Comparison of ENCODE assay signal across 23 cellular contexts in genomic region chr17:77824102-77824779, GRCh38.
DNase-seq lines count a peak whose midpoint lies in the region; ATAC-seq and TF ChIP-seq lines count a peak whose summit lies in the region.
"Had no signal": no experiment of that assay in that cellular context is flagged by ENCODE, and none has a peak within 500 bp of the region (broad histone marks: within the 10 kb centered on the region; RNA-seq: fewer than 3 reads in every experiment).

No MANE protein-coding gene starts in this region.

- peak overlapping the region; percentile 3 to 58 for H3K27ac Mint-ChIP-seq in activated naive CD4-positive, alpha-beta T cell treated with anti-CD3 and anti-CD28 coated beads, Interleukin-2, amount 50 U/mL, for 72 hours
- no peak overlapping the region for H3K27ac Mint-ChIP-seq in activated naive CD4-positive, alpha-beta T cell treated with anti-CD3 and anti-CD28 coated beads for 36 hours
- peak overlapping the region; percentile 37 for H3K27ac Mint-ChIP-seq in T-helper 17 cell
- H3K27ac Mint-ChIP-seq in nephron progenitor cell = peak overlapping the region; percentile 34
- H3K27ac Mint-ChIP-seq in activated CD4-positive, alpha-beta T cell treated with anti-CD3 and anti-CD28 coated beads, Interleukin-2, amount 10 ng/mL, durations not matched to agents 7 days and 5 days = no peak overlapping the region
- H3K27ac Mint-ChIP-seq: CD4-positive, alpha-beta T cell had no signal

- peaks cover 4% of the 10 kb centered on the region in 2 donors for H3K9me3 Mint-ChIP-seq in activated naive CD4-positive, alpha-beta T cell treated with anti-CD3 and anti-CD28 coated beads, Interleukin-2, amount 50 U/mL, for 72 hours
- H3K9me3 Mint-ChIP-seq in activated naive CD4-positive, alpha-beta T cell treated with anti-CD3 and anti-CD28 coated beads for 36 hours = no peaks in the 10 kb centered on the region
- no peaks in the 10 kb centered on the region for H3K9me3 Mint-ChIP-seq in nephron progenitor cell
- H3K9me3 Mint-ChIP-seq in activated CD4-positive, alpha-beta T cell treated with anti-CD3 and anti-CD28 coated beads, Interleukin-2, amount 10 ng/mL, durations not matched to agents 7 days and 5 days = no peaks in the 10 kb centered on the region
- H3K9me3 Mint-ChIP-seq: CD4-positive, alpha-beta T cell had no signal

- H3K27ac ChIP-seq in thoracic aorta = peak overlapping the region; percentile 29 to 39
- H3K27ac ChIP-seq: 22Rv1, BLaER1, HL-60, Peyer's patch had no signal

- H3K27me3 Mint-ChIP-seq in activated naive CD4-positive, alpha-beta T cell treated with anti-CD3 and anti-CD28 coated beads for 36 hours (ENCODE audit: low read depth) = no peaks in the 10 kb centered on the region
- H3K27me3 Mint-ChIP-seq in T-helper 17 cell (no peaks in the 10 kb centered on the region), nephron progenitor cell (ENCODE audit: low read depth, poor library complexity) (peaks cover 8% of the 10 kb centered on the region)
- peaks cover 7% of the 10 kb centered on the region for H3K27me3 Mint-ChIP-seq in activated CD4-positive, alpha-beta T cell treated with anti-CD3 and anti-CD28 coated beads, Interleukin-2, amount 10 ng/mL, durations not matched to agents 7 days and 5 days
- H3K27me3 Mint-ChIP-seq: CD4-positive, alpha-beta T cell had no signal

- CTCF ChIA-PET in activated naive CD4-positive, alpha-beta T cell treated with anti-CD3 and anti-CD28 coated beads for 36 hours (lab: Charles Lee) = no interaction called here
- CTCF ChIA-PET in activated CD4-positive, alpha-beta T cell treated with anti-CD3 and anti-CD28 coated beads, Interleukin-2, amount 10 ng/mL, durations not matched to agents 7 days and 5 days (lab: Charles Lee) = interaction anchor here (1.1 kb wide), 1 partner anchor 394 kb away, joined by 3 read pairs; no protein-coding TSS in a partner anchor

- H3K4me1 ChIP-seq in thoracic aorta (ENCODE audit: control insufficient read depth in 1 of 2, low read depth in 2 of 2) = peaks cover 8 to 26% of the 10 kb centered on the region in 2 donors
- H3K4me1 ChIP-seq: Peyer's patch had no signal

- intact Hi-C loops in activated naive CD4-positive, alpha-beta T cell treated with anti-CD3 and anti-CD28 coated beads for 36 hours (cut with micrococcal nuclease) = no loop called here

- no peaks in the 10 kb centered on the region for H3K36me3 Mint-ChIP-seq in activated naive CD4-positive, alpha-beta T cell treated with anti-CD3 and anti-CD28 coated beads, Interleukin-2, amount 50 U/mL, for 72 hours
- H3K36me3 Mint-ChIP-seq in activated naive CD4-positive, alpha-beta T cell treated with anti-CD3 and anti-CD28 coated beads for 36 hours (ENCODE audit: low read depth) = no peaks in the 10 kb centered on the region
- H3K36me3 Mint-ChIP-seq in T-helper 17 cell (ENCODE audit: low read depth) = no peaks in the 10 kb centered on the region
- H3K36me3 Mint-ChIP-seq in nephron progenitor cell (ENCODE audit: low read depth) = no peaks in the 10 kb centered on the region
- H3K36me3 Mint-ChIP-seq in activated CD4-positive, alpha-beta T cell treated with anti-CD3 and anti-CD28 coated beads, Interleukin-2, amount 10 ng/mL, durations not matched to agents 7 days and 5 days (ENCODE audit: low read depth) = no peaks in the 10 kb centered on the region

- no peak for TF ChIP-seq CTCF in nephron progenitor cell (IDR thresholded peaks at IDR 0.05)
- no peak for TF ChIP-seq CTCF in thoracic aorta (IDR thresholded peaks at IDR 0.05)

- no peaks in the 10 kb centered on the region for H3K27me3 ChIP-seq in thoracic aorta (replicated peaks; ENCODE audit: insufficient read depth)
- H3K27me3 ChIP-seq: BLaER1, MG63, Peyer's patch had no signal

- no peak overlapping the region for H3K4me3 ChIP-seq in thoracic aorta
- H3K4me3 ChIP-seq: BLaER1, K562, MG63, Peyer's patch had no signal

- H3K36me3 ChIP-seq in thoracic aorta = no peaks in the 10 kb centered on the region
- H3K36me3 ChIP-seq: BLaER1, MG63, Peyer's patch had no signal

- no peak for DNase-seq in activated naive CD4-positive, alpha-beta T cell treated with anti-CD3 and anti-CD28 coated beads, Interleukin-2, amount 50 U/mL, for 72 hours (ENCODE audit: low spot score in 2 of 2)
- DNase-seq in activated naive CD4-positive, alpha-beta T cell treated with anti-CD3 and anti-CD28 coated beads for 36 hours = no peak
- no peak for DNase-seq in T-helper 17 cell
- DNase-seq in nephron progenitor cell = no peak
- no peak for DNase-seq in thoracic aorta (ENCODE audit: low spot score)
- DNase-seq in pons (ENCODE audit: low spot score) = no peak
- no peak for DNase-seq in activated CD4-positive, alpha-beta T cell treated with anti-CD3 and anti-CD28 coated beads, Interleukin-2, amount 10 ng/mL, durations not matched to agents 7 days and 5 days
- DNase-seq in T-helper 1 cell = no peak
- DNase-seq: ACHN; CD4-positive, alpha-beta T cell; DMS153; MG63; NCI-H1417; NCI-H1694 treated with DMSO at 0.1 percent for 48 hours; NCI-H2081 treated with DMSO at 0.1 percent for 48 hours; NCI-H446; NCI-H526 had no signal

- POLR2A ChIA-PET in activated CD4-positive, alpha-beta T cell treated with anti-CD3 and anti-CD28 coated beads, Interleukin-2, amount 10 ng/mL, durations not matched to agents 7 days and 5 days (lab: Charles Lee) = no interaction called here

- peaks cover under 1% of the 10 kb centered on the region for H3K4me1 Mint-ChIP-seq in activated naive CD4-positive, alpha-beta T cell treated with anti-CD3 and anti-CD28 coated beads for 36 hours (ENCODE audit: low read depth)
- H3K4me1 Mint-ChIP-seq in T-helper 17 cell (peaks cover 9% of the 10 kb centered on the region), nephron progenitor cell (peaks cover 73% of the 10 kb centered on the region)
- peaks cover 2% of the 10 kb centered on the region for H3K4me1 Mint-ChIP-seq in activated CD4-positive, alpha-beta T cell treated with anti-CD3 and anti-CD28 coated beads, Interleukin-2, amount 10 ng/mL, durations not matched to agents 7 days and 5 days

- ATAC-seq in activated naive CD4-positive, alpha-beta T cell treated with anti-CD3 and anti-CD28 coated beads, Interleukin-2, amount 50 U/mL, for 72 hours = no peak
- ATAC-seq in T-helper 17 cell = no peak
- ATAC-seq in thoracic aorta (ENCODE audit: insufficient number of reproducible peaks, low FRiP score, low read depth) = no peak
- ATAC-seq: K562 had no signal

- H3K9me3 ChIP-seq in T-helper 17 cell (ENCODE audit: control insufficient read depth, low read length, poor library complexity, severe bottlenecking) = no peaks in the 10 kb centered on the region
- H3K9me3 ChIP-seq in thoracic aorta = no peaks in the 10 kb centered on the region
- H3K9me3 ChIP-seq: BLaER1, MG63, Peyer's patch had no signal

- H3K4me3 Mint-ChIP-seq in activated naive CD4-positive, alpha-beta T cell treated with anti-CD3 and anti-CD28 coated beads for 36 hours = no peak overlapping the region
- no peak overlapping the region for H3K4me3 Mint-ChIP-seq in T-helper 17 cell
- H3K4me3 Mint-ChIP-seq in nephron progenitor cell = no peak overlapping the region
- no peak overlapping the region for H3K4me3 Mint-ChIP-seq in activated CD4-positive, alpha-beta T cell treated with anti-CD3 and anti-CD28 coated beads, Interleukin-2, amount 10 ng/mL, durations not matched to agents 7 days and 5 days
- H3K4me3 Mint-ChIP-seq: CD4-positive, alpha-beta T cell; H9 had no signal

Comparison
In these comparisons a context has a peak if more than half of its experiments do, and no peak if none do; other contexts are left out.
1. H3K27ac Mint-ChIP-seq: peak in activated naive CD4-positive, alpha-beta T cell treated with anti-CD3 and anti-CD28 coated beads, Interleukin-2, amount 50 U/mL, for 72 hours (2 of 2), T-helper 17 cell (single experiment) and nephron progenitor cell (single experiment); none in activated naive CD4-positive, alpha-beta T cell treated with anti-CD3 and anti-CD28 coated beads for 36 hours (single experiment) and activated CD4-positive, alpha-beta T cell treated with anti-CD3 and anti-CD28 coated beads, Interleukin-2, amount 10 ng/mL, durations not matched to agents 7 days and 5 days (single experiment).